In genomic region chrX:40573763-40574162, GRCh38 we compare ENCODE assay signal across 8 cellular contexts. TPM values are rescaled to one million over a fixed set of nuclear protein-coding genes. Genes with fewer than 3 reads are reported as not detected.
DNase-seq lines count a peak whose midpoint lies in the region; ATAC-seq and TF ChIP-seq lines count a peak whose summit lies in the region.

No MANE protein-coding gene starts in this region.

- no peak for TF ChIP-seq POLR2A in esophagus squamous epithelium (IDR thresholded peaks at IDR 0.05)

- H3K9me2 ChIP-seq in Loucy (replicated peaks; ENCODE audit: low read depth, low read length) = no peaks in the 10 kb centered on the region

- H3K4me2 ChIP-seq in Loucy (ENCODE audit: low read depth, low read length, poor library complexity, severe bottlenecking) = no peak overlapping the region

- H3K9me3 Mint-ChIP-seq in activated T-cell treated with anti-CD3 and anti-CD28 coated beads, Interleukin-2, amount 50 U/mL, for 4 hours = no peaks in the 10 kb centered on the region

- TF ChIP-seq CTCF in Loucy (conservative IDR thresholded peaks at IDR 0.05; ENCODE audit: low read length) = peak; percentile 71
- TF ChIP-seq CTCF in esophagus squamous epithelium (IDR thresholded peaks at IDR 0.05) = peak in 3 of 6 experiments; percentile 22 to 56 (median 33)

- no peak overlapping the region for H3K4me3 Mint-ChIP-seq in activated T-cell treated with anti-CD3 and anti-CD28 coated beads, Interleukin-2, amount 50 U/mL, for 4 hours

- H3K4me1 Mint-ChIP-seq in activated T-cell treated with anti-CD3 and anti-CD28 coated beads, Interleukin-2, amount 50 U/mL, for 4 hours (ENCODE audit: low read depth) = peaks cover 16% of the 10 kb centered on the region

- H3K4me3 ChIP-seq in Loucy (ENCODE audit: low read length, poor library complexity, severe bottlenecking) (no peak overlapping the region), esophagus squamous epithelium (no peak overlapping the region)

- H3K4me1 ChIP-seq in Loucy (ENCODE audit: insufficient read depth, low read length, poor library complexity, severe bottlenecking) (no peaks in the 10 kb centered on the region), esophagus squamous epithelium (no peaks in the 10 kb centered on the region)

- no peaks in the 10 kb centered on the region for H4K20me1 ChIP-seq in Loucy (ENCODE audit: insufficient read depth, low read length, poor library complexity, severe bottlenecking)

- no peak for ATAC-seq in activated T-cell treated with anti-CD3 and anti-CD28 coated beads, Interleukin-2, amount 50 U/mL, for 4 hours
- ATAC-seq in sciatic nerve = no peak
- ATAC-seq in HG02571 (IDR thresholded peaks at IDR 0.05; ENCODE audit: unreplicated experiment) = no peak

- no peaks in the 10 kb centered on the region for H3K9me3 ChIP-seq in Loucy (ENCODE audit: insufficient read depth, low read depth, low read length)
- no peaks in the 10 kb centered on the region for H3K9me3 ChIP-seq in esophagus squamous epithelium

- WGBS in esophagus squamous epithelium, 2 donors = 42 to 57% methylated on average over 1 to 2 of the region's 2 CpGs

- H3K36me3 Mint-ChIP-seq in activated T-cell treated with anti-CD3 and anti-CD28 coated beads, Interleukin-2, amount 50 U/mL, for 4 hours (ENCODE audit: insufficient read depth) = no peaks in the 10 kb centered on the region

- H3K27me3 ChIP-seq in Loucy (ENCODE audit: insufficient read depth, low read length, poor library complexity, severe bottlenecking) = no peaks in the 10 kb centered on the region
- H3K27me3 ChIP-seq in esophagus squamous epithelium = no peaks in the 10 kb centered on the region

- H3K79me2 ChIP-seq in Loucy (ENCODE audit: insufficient read depth, low read length) = no peaks in the 10 kb centered on the region

- H3K27me3 Mint-ChIP-seq in activated T-cell treated with anti-CD3 and anti-CD28 coated beads, Interleukin-2, amount 50 U/mL, for 4 hours (ENCODE audit: low read depth) = no peaks in the 10 kb centered on the region

- intact Hi-C loops in sciatic nerve (cut with DNase I) = no loop called here
- intact Hi-C loops in esophagus squamous epithelium (cut with DNase I) = no loop called here

- H3F3A ChIP-seq in Loucy (ENCODE audit: low read depth) = no peaks in the 10 kb centered on the region

- DNase-seq in EH (ENCODE audit: low read depth) (peak; percentile 23), lung microvascular endothelial cell (ENCODE audit: low read depth in 2 of 2) (peak; percentile 29 to 39), sciatic nerve (ENCODE audit: low spot score) (no peak), NCI-H510A treated with DMSO at 0.1 percent for 48 hours (lab: John Stamatoyannopoulos, UW) (no peak), esophagus squamous epithelium (lab: John Stamatoyannopoulos, UW) (no peak)
- DNase-seq in activated T-cell treated with anti-CD3 and anti-CD28 coated beads, Interleukin-2, amount 50 U/mL, for 4 hours = peak; percentile 17

- H3K36me3 ChIP-seq in Loucy (ENCODE audit: insufficient read depth, low read length) (no peaks in the 10 kb centered on the region), esophagus squamous epithelium (no peaks in the 10 kb centered on the region)

- no peak overlapping the region for H3K27ac ChIP-seq in esophagus squamous epithelium

- peak overlapping the region; percentile 76; the same call in 1 of the 2 replicates for H2AFZ ChIP-seq in Loucy (ENCODE audit: low read length)

- H3K9ac ChIP-seq in Loucy (ENCODE audit: low read depth, low read length, poor library complexity, severe bottlenecking) = no peak overlapping the region

RNA-seq across cellular contexts. Expression of gene ATP6AP2, which starts 7.0 kb away (rescaled TPM):
- 10 to 100 TPM; 49.2 to 60.3 (median 54.3) TPM for total RNA-seq in activated T-cell treated with anti-CD3 and anti-CD28 coated beads, Interleukin-2, amount 50 U/mL, for 4 hours
- total RNA-seq in lung microvascular endothelial cell (78.7 and 94.2 TPM in 2 replicates), sciatic nerve (103 TPM), esophagus squamous epithelium (100 to 1,000 TPM in 1 of 4 donors, 10 to 100 TPM in 3; 62.9 to 102 (median 67.3) TPM)

RNA-seq across cellular contexts. Expression of gene MPC1L, which starts 49.5 kb away (rescaled TPM):
- not detected for total RNA-seq in activated T-cell treated with anti-CD3 and anti-CD28 coated beads, Interleukin-2, amount 50 U/mL, for 4 hours
- total RNA-seq in lung microvascular endothelial cell (not detected in 2 replicates), sciatic nerve (not detected), esophagus squamous epithelium (not detected)

Comparison
In these comparisons a context has a peak if more than half of its experiments do, and no peak if none do; other contexts are left out.
1. DNase-seq: peak in EH (single experiment), activated T-cell treated with anti-CD3 and anti-CD28 coated beads, Interleukin-2, amount 50 U/mL, for 4 hours (single experiment) and lung microvascular endothelial cell (2 of 2); none in sciatic nerve (single experiment), NCI-H510A treated with DMSO at 0.1 percent for 48 hours (single experiment) and esophagus squamous epithelium (single experiment).